Comparison of ENCODE assay signal across 24 cellular contexts in the genomic region with DNA sequence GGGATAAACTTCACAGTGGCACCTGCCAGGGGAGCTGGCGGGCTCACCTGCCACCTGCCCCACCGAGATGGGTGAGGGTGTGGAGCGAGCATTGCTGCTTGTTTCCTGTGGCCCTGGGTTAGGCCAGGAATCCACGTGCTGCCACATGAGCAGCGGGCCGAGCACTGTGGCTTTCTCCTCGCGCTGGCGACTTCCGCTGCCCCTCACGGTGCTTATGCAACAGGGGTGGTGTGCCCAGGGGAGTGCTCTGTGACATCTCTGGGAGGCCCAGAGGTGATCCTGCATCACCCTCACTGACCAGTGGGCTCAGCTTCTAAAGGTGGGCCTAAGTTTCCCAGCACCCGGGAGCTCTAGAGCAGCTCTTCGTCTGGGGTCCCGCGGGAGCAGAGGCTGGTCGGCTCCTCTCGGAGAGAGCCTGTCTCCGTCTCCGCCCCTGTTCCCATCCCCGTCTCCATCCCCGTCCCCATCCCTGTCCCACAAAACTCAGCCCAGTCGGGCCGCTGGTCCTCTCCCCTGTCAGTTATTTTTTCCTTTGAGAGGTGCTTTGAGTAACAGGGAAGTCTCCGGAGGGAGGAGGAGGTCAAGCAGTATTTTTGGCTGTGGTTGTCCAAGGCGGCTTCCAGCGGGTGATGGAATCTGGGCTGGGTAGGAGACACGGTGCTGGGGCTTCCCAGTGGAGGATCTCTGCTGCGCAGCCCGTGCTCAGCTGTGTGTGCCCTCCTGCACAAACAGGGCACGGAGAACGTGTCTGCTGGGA. TPM values are rescaled to one million over a fixed set of nuclear protein-coding genes. Genes with fewer than 3 reads are reported as not detected.
A peak's percentile ranks its signal among the peaks of the same experiment; 100 is the strongest.
DNase-seq lines count a peak whose midpoint lies in the region; ATAC-seq, FAIRE-seq and TF ChIP-seq lines count a peak whose summit lies in the region.
"Had no signal": no experiment of that assay in that cellular context is flagged by ENCODE, and none has a peak within 500 bp of the region (broad histone marks: within the 10 kb centered on the region; RNA-seq: fewer than 3 reads in every experiment).

No MANE protein-coding gene starts in this region.

- no peak for ATAC-seq in HepG2
- ATAC-seq in right lobe of liver, result no peak
- ATAC-seq in upper lobe of right lung, result peak; percentile 25
- no peak for ATAC-seq in GM18870 (IDR thresholded peaks at IDR 0.05; ENCODE audit: unreplicated experiment)

- no peak overlapping the region for H3K27ac ChIP-seq in HepG2 (ENCODE audit: extremely low read length, insufficient read depth, low read length)
- no peak overlapping the region for H3K27ac ChIP-seq in right lobe of liver
- no peak overlapping the region for H3K27ac ChIP-seq in endodermal cell (ENCODE audit: low read depth, low read length)
- H3K27ac ChIP-seq in neural progenitor cell, result no peak overlapping the region
- H3K27ac ChIP-seq in upper lobe of right lung, result no peak overlapping the region
- no peak overlapping the region for H3K27ac ChIP-seq in substantia nigra (ENCODE audit: low read depth, low read length, poor library complexity, severe bottlenecking)
- H3K27ac ChIP-seq: HL-60, PC-9, SJCRH30 had no signal

- H4K20me1 ChIP-seq in HepG2 (ENCODE audit: insufficient read depth, low read length), result 0 out of 2 replicates have a peak, but pooled peaks cover 3% of the 10 kb centered on the region
- no peaks in the 10 kb centered on the region for H4K20me1 ChIP-seq in neural progenitor cell (ENCODE audit: low read depth)

- DNase-seq in HepG2 (ENCODE audit: low spot score) (no peak), right lobe of liver (no peak), endodermal cell (no peak), neural progenitor cell (ENCODE audit: low spot score) (no peak), upper lobe of right lung (no peak), GDM1 (lab: John Stamatoyannopoulos, UW) (no peak), substantia nigra (lab: John Stamatoyannopoulos, UW) (no peak)
- DNase-seq: Caco-2; CD4-positive, alpha-beta T cell; GOT3; Kasumi-1; MG63; NCI-H1092; NCI-H1436 treated with DMSO at 0.1 percent for 48 hours; NCI-H2081; NCI-H2171 treated with DMSO at 0.1 percent for 48 hours; NCI-H446 treated with DMSO at 0.1 percent for 48 hours; PC-9; SJCRH30 had no signal

- H3K36me3 Mint-ChIP-seq in endodermal cell (ENCODE audit: low read depth) (peaks cover 62% of the 10 kb centered on the region), neural progenitor cell (peaks cover 31% of the 10 kb centered on the region)

- TF ChIP-seq POLR2A in HepG2 (IDR thresholded peaks at IDR 0.05; ENCODE audit: insufficient read depth in 1 of 2, low read depth in 2 of 2, low read length in 2 of 2) (no peak), right lobe of liver (IDR thresholded peaks at IDR 0.05) (no peak)

- H3K4me3 Mint-ChIP-seq in endodermal cell (no peak overlapping the region), neural progenitor cell (no peak overlapping the region)
- H3K4me3 Mint-ChIP-seq: B cell; CD4-positive, alpha-beta T cell had no signal

- no peaks in the 10 kb centered on the region for H3F3A ChIP-seq in neural progenitor cell (ENCODE audit: low read depth)

- intact Hi-C loops in HepG2 (cut with micrococcal nuclease; ENCODE audit: unreplicated experiment) (no loop called here), right lobe of liver (cut with DNase I) (no loop called here), upper lobe of right lung (cut with DNase I) (no loop called here)

- H3K9me3 ChIP-seq in HepG2 (ENCODE audit: low read length), result no peaks in the 10 kb centered on the region
- H3K9me3 ChIP-seq in right lobe of liver, result no peaks in the 10 kb centered on the region
- H3K9me3 ChIP-seq in endodermal cell (ENCODE audit: control insufficient read depth, low read length), result peaks cover 11% of the 10 kb centered on the region
- H3K9me3 ChIP-seq in neural progenitor cell (ENCODE audit: low read depth), result no peaks in the 10 kb centered on the region
- no peaks in the 10 kb centered on the region for H3K9me3 ChIP-seq in upper lobe of right lung
- H3K9me3 ChIP-seq: Caco-2, MG63, SJCRH30 had no signal

- H3K9me3 Mint-ChIP-seq in endodermal cell (peaks cover 7% of the 10 kb centered on the region), neural progenitor cell (peaks cover 5% of the 10 kb centered on the region)
- H3K9me3 Mint-ChIP-seq: CD4-positive, alpha-beta T cell had no signal

- in situ Hi-C loops in HepG2 (cut with HindIII; ENCODE audit: extremely low pct_ligation_motif_present, low pct_unique_long_range_greater_than_20kb), result no loop called here

- 98% methylated on average over 10 of the region's 31 CpGs for WGBS in HepG2 (ENCODE audit: low lambda C conversion rate)
- 82% methylated on average over 4 of the region's 31 CpGs for WGBS in right lobe of liver (ENCODE audit: insufficient coverage, low coverage, low lambda C conversion rate, missing lambda C conversion rate)
- WGBS in endodermal cell (ENCODE audit: insufficient coverage in 1 of 2, insufficient read length in 1 of 2), 2 experiments, result 94 to 96% methylated on average over 23 to 31 of the region's 31 CpGs

- H3K4me1 ChIP-seq in HepG2 (ENCODE audit: insufficient read depth, low read length) (no peaks in the 10 kb centered on the region), right lobe of liver (peaks cover 0 to 18% (median 4%) of the 10 kb centered on the region in 4 donors), endodermal cell (ENCODE audit: control insufficient read depth, insufficient read depth, low read length) (no peaks in the 10 kb centered on the region), neural progenitor cell (no peaks in the 10 kb centered on the region), upper lobe of right lung (peaks cover 12% of the 10 kb centered on the region)
- H3K4me1 ChIP-seq: Caco-2, SJCRH30 had no signal

- H3K4me1 Mint-ChIP-seq in endodermal cell (no peaks in the 10 kb centered on the region), neural progenitor cell (peaks cover 3% of the 10 kb centered on the region)

- no peak overlapping the region for H3K4me2 ChIP-seq in HepG2 (ENCODE audit: low read depth, low read length)
- no peak overlapping the region for H3K4me2 ChIP-seq in neural progenitor cell
- H3K4me2 ChIP-seq: PC-9 had no signal

- CTCF ChIA-PET in HepG2 (lab: Yijun Ruan, JAX; ENCODE audit: low intra/inter-chr PET ratio, low total read pairs), result no interaction called here

- no peak for TF ChIP-seq RAD21 in HepG2 (CRISPR knock-in tag; IDR thresholded peaks at IDR 0.05)

- H3K27me3 Mint-ChIP-seq in endodermal cell (ENCODE audit: insufficient read depth) (no peaks in the 10 kb centered on the region), neural progenitor cell (ENCODE audit: insufficient read depth, low read depth) (peaks cover 4% of the 10 kb centered on the region)
- H3K27me3 Mint-ChIP-seq: B cell; CD4-positive, alpha-beta T cell had no signal

- TF ChIP-seq CTCF in HepG2 (CRISPR knock-in tag; IDR thresholded peaks at IDR 0.05) (no peak), right lobe of liver (IDR thresholded peaks at IDR 0.05) (no peak), endodermal cell (conservative IDR thresholded peaks at IDR 0.05) (no peak), neural progenitor cell (IDR thresholded peaks at IDR 0.05) (no peak), upper lobe of right lung (IDR thresholded peaks at IDR 0.05) (no peak)

- H3K4me3 ChIP-seq in HepG2 (replicated peaks in 1 of 3; ENCODE audit: insufficient read depth in 1 of 3, low read depth in 2 of 3, low read length in 3 of 3), result no peak overlapping the region
- no peak overlapping the region for H3K4me3 ChIP-seq in right lobe of liver
- no peak overlapping the region for H3K4me3 ChIP-seq in endodermal cell (ENCODE audit: low read length)
- no peak overlapping the region for H3K4me3 ChIP-seq in neural progenitor cell
- no peak overlapping the region for H3K4me3 ChIP-seq in upper lobe of right lung
- H3K4me3 ChIP-seq: MG63, PC-9, SJCRH30 had no signal

- BruUV-seq in HepG2 (replicated peaks; lab: Mats Ljungman, UMichigan), result no TSS peak

- FAIRE-seq in HepG2 (lab: Jason Lieb, UNC), result no peak
- FAIRE-seq: G401.6, GM19239 had no signal

- H3K27me3 ChIP-seq in HepG2 (ENCODE audit: control insufficient read depth in 1 of 2, insufficient read depth in 2 of 2, low read length in 2 of 2) (no peaks in the 10 kb centered on the region), right lobe of liver (no peaks in the 10 kb centered on the region), endodermal cell (ENCODE audit: control insufficient read depth, insufficient read depth, low read length, poor library complexity, severe bottlenecking) (no peaks in the 10 kb centered on the region), neural progenitor cell (no peaks in the 10 kb centered on the region), upper lobe of right lung (no peaks in the 10 kb centered on the region)
- H3K27me3 ChIP-seq: MG63, SJCRH30 had no signal

- no peak overlapping the region for H2AFZ ChIP-seq in HepG2 (ENCODE audit: low read length)
- no peak overlapping the region for H2AFZ ChIP-seq in neural progenitor cell (replicated peaks)
- H2AFZ ChIP-seq: PC-9 had no signal

- POLR2A ChIA-PET in HepG2 (lab: Yijun Ruan, JAX), result no interaction called here

- no peak for TF ChIP-seq EP300 in HepG2 (IDR thresholded peaks at IDR 0.05; ENCODE audit: low read depth in 2 of 2, low read length in 2 of 2)
- no peak for TF ChIP-seq EP300 in HepG2 (CRISPR knock-in tag; IDR thresholded peaks at IDR 0.05; ENCODE audit: borderline replicate concordance)

- H3K79me2 ChIP-seq in HepG2 (ENCODE audit: insufficient read depth, low read length) (peaks cover 8% of the 10 kb centered on the region), neural progenitor cell (ENCODE audit: low read depth) (peaks cover 5% of the 10 kb centered on the region)

- H3K9ac ChIP-seq in HepG2 (ENCODE audit: insufficient read depth, low read depth, low read length) (no peak overlapping the region), endodermal cell (ENCODE audit: extremely low read depth, low read length, poor library complexity, severe bottlenecking) (no peak overlapping the region), neural progenitor cell (no peak overlapping the region)

- H3K27ac Mint-ChIP-seq in endodermal cell (peak overlapping the region; percentile 68), neural progenitor cell (peak overlapping the region; percentile 50)
- H3K27ac Mint-ChIP-seq: B cell; CD4-positive, alpha-beta T cell had no signal

- H3K36me3 ChIP-seq in HepG2 (replicated peaks in 1 of 2; ENCODE audit: control insufficient read depth in 1 of 2, insufficient read depth in 2 of 2, low read length in 2 of 2) (peaks cover 34 to 77% of the 10 kb centered on the region in 2 experiments), right lobe of liver (peaks cover 4 to 29% (median 7%) of the 10 kb centered on the region in 4 donors), endodermal cell (ENCODE audit: control insufficient read depth, insufficient read depth, low read length) (peaks cover 43% of the 10 kb centered on the region), neural progenitor cell (no peaks in the 10 kb centered on the region), upper lobe of right lung (peaks cover 49% of the 10 kb centered on the region)

RNA-seq across cellular contexts. Expression of a gene that starts 42.5 kb away (rescaled TPM):
- 25.7 and 25.9 TPM in 2 replicates for total RNA-seq in HepG2 (2016; rRNA removed; fragmentation: Illumina TruSeq; extraction: Trizol)
- 22.1 and 25.6 TPM in 2 replicates for total RNA-seq in HepG2 (2016; cell fraction: cytosol; rRNA removed; fragmentation: Illumina TruSeq; extraction: Trizol; ENCODE audit: low read depth)
- 21.5 and 27.6 TPM in 2 replicates for total RNA-seq in HepG2 (2016; cell fraction: insoluble cytoplasmic fraction; rRNA removed; fragmentation: Illumina TruSeq; extraction: Trizol)
- total RNA-seq in HepG2 (2016; cell fraction: membrane; rRNA removed; fragmentation: Illumina TruSeq; extraction: Trizol), result 26.2 and 26.6 TPM in 2 replicates
- total RNA-seq in HepG2 (2016; cell fraction: nucleus; rRNA removed; fragmentation: Illumina TruSeq; extraction: Trizol), result 26.6 and 31.5 TPM in 2 replicates
- 74.5 and 75.7 TPM in 2 replicates for polyA plus RNA-seq in HepG2 (2011; rRNA removed)
- polyA plus RNA-seq in HepG2 (2011; cell fraction: cytosol; rRNA removed), result 39.6 and 44.6 TPM in 2 replicates
- 182 and 223 TPM in 2 replicates for polyA plus RNA-seq in HepG2 (2011; cell fraction: nucleus; rRNA removed)
- polyA plus RNA-seq in HepG2 (2012), result 56.1 and 60.7 TPM in 2 replicates
- 7.3 and 8.2 TPM in 2 replicates for polyA plus RNA-seq in HepG2 (2016; cell fraction: cytosol; fragmentation: Illumina TruSeq; extraction: Trizol; ENCODE audit: low read depth)
- polyA plus RNA-seq in HepG2 (2016; cell fraction: insoluble cytoplasmic fraction; fragmentation: Illumina TruSeq; extraction: Trizol; ENCODE audit: low read depth), result 31.3 and 36.3 TPM in 2 replicates
- polyA plus RNA-seq in HepG2 (2016; cell fraction: membrane; fragmentation: Illumina TruSeq; extraction: Trizol; ENCODE audit: low read depth), result 16.2 and 21.0 TPM in 2 replicates
- polyA plus RNA-seq in HepG2 (2016; cell fraction: nucleus; fragmentation: Illumina TruSeq; extraction: Trizol; ENCODE audit: insufficient read depth, low read depth), result 75.2 and 92.2 TPM in 2 replicates
- polyA minus RNA-seq in HepG2 (2011; rRNA and poly(A)+ RNA removed; ENCODE audit: low replicate concordance), result 90.1 and 145 TPM in 2 replicates
- 78.0 and 102 TPM in 2 replicates for polyA minus RNA-seq in HepG2 (2011; cell fraction: cytosol; rRNA and poly(A)+ RNA removed)
- polyA minus RNA-seq in HepG2 (2011; cell fraction: nucleus; rRNA and poly(A)+ RNA removed), result 65.8 and 74.2 TPM in 2 replicates
- total RNA-seq in right lobe of liver, result 10 to 100 TPM; 41.4 to 66.7 (median 53.8) TPM
- total RNA-seq in endodermal cell, result 10 to 100 TPM; 79.4 to 97.7 TPM
- 62.5 TPM for polyA plus RNA-seq in endodermal cell (2013, experiment 1 of 2)
- polyA plus RNA-seq in endodermal cell (2013, experiment 2 of 2), result 49.7 TPM
- total RNA-seq in neural progenitor cell (ENCODE audit: low replicate concordance), result 50.4 and 67.5 TPM in 2 replicates
- total RNA-seq in upper lobe of right lung, result 92.0 TPM

RNA-seq across cellular contexts. Expression of a gene that starts 57.6 kb away (rescaled TPM):
- total RNA-seq in HepG2 (2016; rRNA removed; fragmentation: Illumina TruSeq; extraction: Trizol) (39.6 and 65.1 TPM in 2 replicates), right lobe of liver (100 to 1,000 TPM in 1 of 6 experiments, 10 to 100 TPM in 5; 61.1 to 157 (median 78.7) TPM), endodermal cell (10 to 100 TPM; 82.0 to 83.5 TPM), neural progenitor cell (ENCODE audit: low replicate concordance) (56.6 and 62.9 TPM in 2 replicates), upper lobe of right lung (52.9 TPM)
- total RNA-seq in HepG2 (2016; cell fraction: cytosol; rRNA removed; fragmentation: Illumina TruSeq; extraction: Trizol; ENCODE audit: low read depth), result 33.8 and 46.6 TPM in 2 replicates
- 38.9 and 71.7 TPM in 2 replicates for total RNA-seq in HepG2 (2016; cell fraction: insoluble cytoplasmic fraction; rRNA removed; fragmentation: Illumina TruSeq; extraction: Trizol)
- total RNA-seq in HepG2 (2016; cell fraction: membrane; rRNA removed; fragmentation: Illumina TruSeq; extraction: Trizol), result 45.9 and 51.6 TPM in 2 replicates
- 60.6 and 61.3 TPM in 2 replicates for total RNA-seq in HepG2 (2016; cell fraction: nucleus; rRNA removed; fragmentation: Illumina TruSeq; extraction: Trizol)
- 93.6 and 102 TPM in 2 replicates for polyA plus RNA-seq in HepG2 (2011; rRNA removed)
- polyA plus RNA-seq in HepG2 (2011; cell fraction: cytosol; rRNA removed), result 113 and 124 TPM in 2 replicates
- 70.7 and 76.1 TPM in 2 replicates for polyA plus RNA-seq in HepG2 (2011; cell fraction: nucleus; rRNA removed)
- polyA plus RNA-seq in HepG2 (2012), result 49.7 and 66.2 TPM in 2 replicates
- polyA plus RNA-seq in HepG2 (2016; cell fraction: cytosol; fragmentation: Illumina TruSeq; extraction: Trizol; ENCODE audit: low read depth), result 34.4 and 49.9 TPM in 2 replicates
- polyA plus RNA-seq in HepG2 (2016; cell fraction: insoluble cytoplasmic fraction; fragmentation: Illumina TruSeq; extraction: Trizol; ENCODE audit: low read depth), result 41.0 and 42.5 TPM in 2 replicates
- polyA plus RNA-seq in HepG2 (2016; cell fraction: membrane; fragmentation: Illumina TruSeq; extraction: Trizol; ENCODE audit: low read depth), result 38.3 and 51.4 TPM in 2 replicates
- polyA plus RNA-seq in HepG2 (2016; cell fraction: nucleus; fragmentation: Illumina TruSeq; extraction: Trizol; ENCODE audit: insufficient read depth, low read depth), result 96.7 and 105 TPM in 2 replicates
- 40.3 and 91.1 TPM in 2 replicates for polyA minus RNA-seq in HepG2 (2011; rRNA and poly(A)+ RNA removed; ENCODE audit: low replicate concordance)
- 32.6 and 33.2 TPM in 2 replicates for polyA minus RNA-seq in HepG2 (2011; cell fraction: cytosol; rRNA and poly(A)+ RNA removed)
- 25.8 and 26.1 TPM in 2 replicates for polyA minus RNA-seq in HepG2 (2011; cell fraction: nucleus; rRNA and poly(A)+ RNA removed)
- 63.9 TPM for polyA plus RNA-seq in endodermal cell (2013, experiment 1 of 2)
- 63.6 TPM for polyA plus RNA-seq in endodermal cell (2013, experiment 2 of 2)
